Comparison of ENCODE assay signal across 19 cellular contexts in the genomic region with DNA sequence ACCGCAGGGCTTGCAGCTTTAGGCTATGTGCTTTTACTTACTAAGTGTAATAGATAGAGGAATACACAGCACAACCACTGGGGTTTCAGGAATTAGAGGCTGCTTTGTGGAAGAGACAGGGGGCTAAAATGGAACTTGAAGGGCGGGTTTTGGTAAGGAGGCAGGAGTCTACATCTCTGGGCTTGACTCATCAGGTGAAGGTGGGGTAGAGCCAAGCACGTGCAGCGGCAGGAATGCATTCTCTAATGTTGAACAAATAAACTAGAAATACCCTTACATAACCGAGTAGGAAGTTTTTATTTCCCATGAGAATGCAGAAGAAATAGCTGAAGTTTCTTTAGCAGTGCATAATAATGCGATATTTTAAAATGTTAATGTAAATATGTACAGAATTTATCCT.
"Had no signal": no experiment of that assay in that cellular context is flagged by ENCODE, and none has a peak within 500 bp of the region (broad histone marks: within the 10 kb centered on the region; RNA-seq: fewer than 3 reads in every experiment).

No MANE protein-coding gene starts in this region.

- H3K9me2 ChIP-seq: SK-N-SH had no signal

- DNase-seq: KBM-7, MV-4-11, NCI-H1048, NCI-H1105, NCI-H1417, NCI-H1436 treated with DMSO at 0.1 percent for 48 hours, NCI-H1694, NCI-H187 treated with DMSO at 0.1 percent for 48 hours, NCI-H2029 treated with DMSO at 0.1 percent for 48 hours, NCI-H2171, NCI-H226, NCI-H446, NCI-H510A, NCI-H524 treated with DMSO at 0.1 percent for 48 hours, NCI-H69, NCI-H774, RPMI8226, SHP77, SK-N-SH had no signal

- H3K9me3 ChIP-seq: SK-N-SH had no signal

- H3K4me2 ChIP-seq: SK-N-SH had no signal
